Comparison of ENCODE assay signal across 8 cellular contexts in the genomic region with DNA sequence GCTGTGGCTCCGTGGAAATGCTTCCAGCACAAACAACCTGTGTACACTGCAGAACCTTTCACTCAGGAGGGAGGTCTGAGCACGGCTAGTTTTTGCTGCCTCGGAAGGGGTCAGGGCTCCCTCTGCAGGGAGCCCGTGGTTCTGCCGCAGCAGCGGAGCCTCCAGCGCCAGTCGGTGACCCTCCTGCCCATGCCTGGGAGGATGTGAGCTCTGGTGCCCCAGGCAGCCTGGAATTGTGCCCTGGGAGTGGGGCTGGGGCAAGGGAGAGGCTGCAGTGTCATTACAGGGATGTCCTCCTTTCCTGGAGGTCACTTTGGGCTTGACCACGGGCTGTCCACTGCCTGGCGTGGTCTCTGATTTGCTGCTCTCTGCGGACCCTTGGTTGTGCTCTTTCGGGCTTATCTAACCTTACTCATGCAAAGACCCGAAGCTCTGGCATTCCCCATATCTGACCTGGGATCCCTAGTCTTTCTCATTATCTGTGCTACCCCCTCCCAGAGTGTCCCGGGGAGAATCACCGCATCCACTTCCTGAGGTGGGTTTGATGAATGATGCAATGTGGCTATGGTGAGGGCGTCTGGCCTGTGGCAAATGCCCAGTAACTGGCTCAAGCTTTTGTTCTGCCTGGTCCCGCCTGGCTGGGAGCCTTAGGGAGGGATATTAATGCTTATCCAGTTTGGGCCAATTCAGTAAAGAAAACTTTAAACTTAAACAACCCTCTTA. TPM values are rescaled to one million over a fixed set of nuclear protein-coding genes. Genes with fewer than 3 reads are reported as not detected.
DNase-seq lines count a peak whose midpoint lies in the region; ATAC-seq and TF ChIP-seq lines count a peak whose summit lies in the region.

No MANE protein-coding gene starts in this region.

- whole genome bisulfite sequencing in thyroid gland, 2 donors: 47 to 65% methylated on average over 9 to 13 of the region's 17 CpGs

- ATAC-seq in GM19463 (IDR thresholded peaks at IDR 0.05; ENCODE audit: unreplicated experiment): peak; percentile 48
- ATAC-seq in activated T-helper 17 cell treated with anti-CD3 and anti-CD28 coated beads, Interleukin-2, amount 50 U/mL, for 72 hours (replicated peaks): peak; percentile 76
- ATAC-seq in omental fat pad (ENCODE audit: low FRiP score): peak; percentile 76

- peak overlapping the region; percentile 81 for H3K27ac Mint-ChIP-seq in activated T-helper 17 cell treated with anti-CD3 and anti-CD28 coated beads, Interleukin-2, amount 50 U/mL, for 72 hours

- intact Hi-C loops in thyroid gland (cut with DNase I): loop anchor here (5.0 kb wide), 1 partner anchor 62 kb away; the partner anchor contains the start of gene TAGAP

- DNase-seq in CMK (ENCODE audit: low read depth) (peak; percentile 40), HuH-7 (ENCODE audit: low spot score) (peak; percentile 93), RPMI7951 (ENCODE audit: low read depth) (peak; percentile 48), fibroblast of the conjunctiva (ENCODE audit: low read depth) (peak; percentile 10), omental fat pad (ENCODE audit: low spot score) (no peak), thyroid gland (peak; percentile 69 to 78)

- TF ChIP-seq CTCF in omental fat pad (IDR thresholded peaks at IDR 0.05): peak in 1 of 3 donors; percentile 29
- TF ChIP-seq CTCF in thyroid gland (IDR thresholded peaks at IDR 0.05): peak; percentile 68 to 95 (median 89)

- H3K4me3 ChIP-seq in thyroid gland (replicated peaks in 1 of 3): no peak overlapping the region

- no peaks in the 10 kb centered on the region for H3K36me3 Mint-ChIP-seq in activated T-helper 17 cell treated with anti-CD3 and anti-CD28 coated beads, Interleukin-2, amount 50 U/mL, for 72 hours (ENCODE audit: low read depth)

- peaks cover 55% of the 10 kb centered on the region for H3K4me1 Mint-ChIP-seq in activated T-helper 17 cell treated with anti-CD3 and anti-CD28 coated beads, Interleukin-2, amount 50 U/mL, for 72 hours

- H3K9me3 Mint-ChIP-seq in activated T-helper 17 cell treated with anti-CD3 and anti-CD28 coated beads, Interleukin-2, amount 50 U/mL, for 72 hours: no peaks in the 10 kb centered on the region

- no peaks in the 10 kb centered on the region for H3K9me3 ChIP-seq in thyroid gland

- peak overlapping the region; percentile 83 for H3K4me3 Mint-ChIP-seq in activated T-helper 17 cell treated with anti-CD3 and anti-CD28 coated beads, Interleukin-2, amount 50 U/mL, for 72 hours

- H3K27me3 Mint-ChIP-seq in activated T-helper 17 cell treated with anti-CD3 and anti-CD28 coated beads, Interleukin-2, amount 50 U/mL, for 72 hours: no peaks in the 10 kb centered on the region

- no peaks in the 10 kb centered on the region for H3K36me3 ChIP-seq in thyroid gland

- H3K27ac ChIP-seq in thyroid gland: no peak overlapping the region

- no peaks in the 10 kb centered on the region for H3K27me3 ChIP-seq in thyroid gland

- peaks cover 23 to 28% of the 10 kb centered on the region in 2 donors for H3K4me1 ChIP-seq in thyroid gland

- no peak for TF ChIP-seq POLR2A in thyroid gland (IDR thresholded peaks at IDR 0.05)

RNA-seq across cellular contexts. Expression of gene TAGAP, which starts 59.5 kb away (rescaled TPM):
- not detected in 2 replicates for total RNA-seq in RPMI7951 (2014; rRNA removed; shearing (Covaris generic))
- total RNA-seq in activated T-helper 17 cell treated with anti-CD3 and anti-CD28 coated beads, Interleukin-2, amount 50 U/mL, for 72 hours: 10 to 100 TPM; 11.7 to 80.7 TPM
- total RNA-seq in omental fat pad: 1 to 10 TPM; 3.1 to 5.7 (median 4.8) TPM
- 1 to 10 TPM; 1.1 to 3.7 (median 1.7) TPM for total RNA-seq in thyroid gland
